Comparison of ENCODE assay signal across 7 cellular contexts in genomic region chr9:127771570-127772189, GRCh38. TPM values are rescaled to one million over a fixed set of nuclear protein-coding genes. Genes with fewer than 3 reads are reported as not detected.
DNase-seq lines count a peak whose midpoint lies in the region; ATAC-seq and TF ChIP-seq lines count a peak whose summit lies in the region.

No MANE protein-coding gene starts in this region.

- CTCF ChIA-PET in activated CD4-positive, alpha-beta memory T cell treated with anti-CD3 and anti-CD28 coated beads, Interleukin-2, amount 10 ng/mL, durations not matched to agents 7 days and 5 days (lab: Charles Lee) = interaction anchor here (0.8 to 7.8 kb wide), 9 partner anchors 11 to 171 kb away, joined by 3 to 90 read pairs (median 6); partner anchors contain the start of genes CDK9, PTRH1, TOR2A and TTC16

- peaks cover 81% of the 10 kb centered on the region for H3K4me1 Mint-ChIP-seq in activated CD4-positive, alpha-beta memory T cell treated with anti-CD3 and anti-CD28 coated beads, Interleukin-2, amount 10 ng/mL, durations not matched to agents 7 days and 5 days
- H3K4me1 Mint-ChIP-seq in stimulated activated naive B cell treated with anti-CD40 and anti-IgM and Interleukin-4, amounts not matched to agents 10 μg/mL and 1 μg/mL and 100 μg/mL, for 72 hours = peaks cover 44 to 70% of the 10 kb centered on the region in 2 donors

- no peaks in the 10 kb centered on the region for H3K9me3 ChIP-seq in iPS DF 6.9 (ENCODE audit: control insufficient read depth, insufficient read depth, low read length)

- H3K9me3 Mint-ChIP-seq in activated CD4-positive, alpha-beta memory T cell treated with anti-CD3 and anti-CD28 coated beads, Interleukin-2, amount 10 ng/mL, durations not matched to agents 7 days and 5 days = no peaks in the 10 kb centered on the region
- no peaks in the 10 kb centered on the region for H3K9me3 Mint-ChIP-seq in stimulated activated naive B cell treated with anti-CD40 and anti-IgM and Interleukin-4, amounts not matched to agents 10 μg/mL and 1 μg/mL and 100 μg/mL, for 72 hours

- no peak for ATAC-seq in stimulated activated naive B cell treated with anti-CD40 and anti-IgM and Interleukin-4, amounts not matched to agents 10 μg/mL and 1 μg/mL and 100 μg/mL, for 72 hours (replicated peaks)
- ATAC-seq in HG03095 (IDR thresholded peaks at IDR 0.05; ENCODE audit: unreplicated experiment) = no peak

- no peak for TF ChIP-seq CTCF in HL-60 (IDR thresholded peaks at IDR 0.05; ENCODE audit: insufficient read depth, low read length)

- WGBS in iPS DF 6.9 (ENCODE audit: insufficient coverage, insufficient read length) = no CpG with 5 or more reads among the region's 19 CpGs

- peak overlapping the region; percentile 86 for H3K4me3 Mint-ChIP-seq in activated CD4-positive, alpha-beta memory T cell treated with anti-CD3 and anti-CD28 coated beads, Interleukin-2, amount 10 ng/mL, durations not matched to agents 7 days and 5 days
- peak overlapping the region; percentile 92 to 99 for H3K4me3 Mint-ChIP-seq in stimulated activated naive B cell treated with anti-CD40 and anti-IgM and Interleukin-4, amounts not matched to agents 10 μg/mL and 1 μg/mL and 100 μg/mL, for 72 hours

- no peaks in the 10 kb centered on the region for H3K27me3 Mint-ChIP-seq in activated CD4-positive, alpha-beta memory T cell treated with anti-CD3 and anti-CD28 coated beads, Interleukin-2, amount 10 ng/mL, durations not matched to agents 7 days and 5 days
- no peaks in the 10 kb centered on the region for H3K27me3 Mint-ChIP-seq in stimulated activated naive B cell treated with anti-CD40 and anti-IgM and Interleukin-4, amounts not matched to agents 10 μg/mL and 1 μg/mL and 100 μg/mL, for 72 hours

- H3K27ac ChIP-seq in HL-60 (replicated peaks) (no peak overlapping the region), iPS DF 6.9 (ENCODE audit: low read length) (no peak overlapping the region)

- H3K36me3 ChIP-seq in iPS DF 6.9 (ENCODE audit: control insufficient read depth, insufficient read depth, low read length) = no peaks in the 10 kb centered on the region

- DNase-seq in HL-60 (ENCODE audit: low read depth in 1 of 2, low spot score in 1 of 2) = no peak
- DNase-seq in activated CD4-positive, alpha-beta memory T cell treated with anti-CD3 and anti-CD28 coated beads, Interleukin-2, amount 10 ng/mL, durations not matched to agents 7 days and 5 days = no peak
- DNase-seq in iPS DF 6.9 (ENCODE audit: low read depth, low spot score) = no peak
- no peak for DNase-seq in stimulated activated naive B cell treated with anti-CD40 and anti-IgM and Interleukin-4, amounts not matched to agents 10 μg/mL and 1 μg/mL and 100 μg/mL, for 72 hours
- no peak for DNase-seq in KG1 (lab: John Stamatoyannopoulos, UW)
- DNase-seq in NCI-H748 treated with DMSO at 0.1 percent for 48 hours (lab: John Stamatoyannopoulos, UW) = no peak

- peaks cover 75% of the 10 kb centered on the region for H3K36me3 Mint-ChIP-seq in activated CD4-positive, alpha-beta memory T cell treated with anti-CD3 and anti-CD28 coated beads, Interleukin-2, amount 10 ng/mL, durations not matched to agents 7 days and 5 days (ENCODE audit: low read depth)
- peaks cover 41 to 47% of the 10 kb centered on the region in 2 donors for H3K36me3 Mint-ChIP-seq in stimulated activated naive B cell treated with anti-CD40 and anti-IgM and Interleukin-4, amounts not matched to agents 10 μg/mL and 1 μg/mL and 100 μg/mL, for 72 hours

- POLR2A ChIA-PET in activated CD4-positive, alpha-beta memory T cell treated with anti-CD3 and anti-CD28 coated beads, Interleukin-2, amount 10 ng/mL, durations not matched to agents 7 days and 5 days (lab: Charles Lee) = interaction anchor here (0.9 to 4.6 kb wide), 11 partner anchors 8 to 134 kb away, joined by 3 to 77 read pairs (median 5); partner anchors contain the start of genes CDK9 and TOR2A

- H3K27ac Mint-ChIP-seq in activated CD4-positive, alpha-beta memory T cell treated with anti-CD3 and anti-CD28 coated beads, Interleukin-2, amount 10 ng/mL, durations not matched to agents 7 days and 5 days = peak overlapping the region; percentile 89
- peak overlapping the region; percentile 95 for H3K27ac Mint-ChIP-seq in stimulated activated naive B cell treated with anti-CD40 and anti-IgM and Interleukin-4, amounts not matched to agents 10 μg/mL and 1 μg/mL and 100 μg/mL, for 72 hours

- peak overlapping the region; percentile 54 for H3K4me3 ChIP-seq in HL-60 (replicated peaks; ENCODE audit: insufficient read depth, low read length)
- H3K4me3 ChIP-seq in iPS DF 6.9 (ENCODE audit: low read length) = peak overlapping the region; percentile 3; the same call in 1 of the 2 replicates

- H3K4me1 ChIP-seq in iPS DF 6.9 (ENCODE audit: control insufficient read depth, insufficient read depth, low read length) = peaks cover 7% of the 10 kb centered on the region

- no peaks in the 10 kb centered on the region for H3K27me3 ChIP-seq in HL-60 (ENCODE audit: insufficient read depth, poor library complexity, severe bottlenecking)
- no peaks in the 10 kb centered on the region for H3K27me3 ChIP-seq in iPS DF 6.9 (ENCODE audit: control insufficient read depth, insufficient read depth, low read length)

RNA-seq across cellular contexts. Expression of gene SH2D3C, which starts 6.8 kb away (rescaled TPM):
- total RNA-seq in activated CD4-positive, alpha-beta memory T cell treated with anti-CD3 and anti-CD28 coated beads, Interleukin-2, amount 10 ng/mL, durations not matched to agents 7 days and 5 days = 10 to 100 TPM; 80.8 to 81.9 TPM

RNA-seq across cellular contexts. Expression of gene CDK9, which starts 14.2 kb away (rescaled TPM):
- total RNA-seq in activated CD4-positive, alpha-beta memory T cell treated with anti-CD3 and anti-CD28 coated beads, Interleukin-2, amount 10 ng/mL, durations not matched to agents 7 days and 5 days = 100 to 1,000 TPM; 112 to 115 TPM

RNA-seq across cellular contexts. Expression of gene FPGS, which starts 31.0 kb away (rescaled TPM):
- total RNA-seq in activated CD4-positive, alpha-beta memory T cell treated with anti-CD3 and anti-CD28 coated beads, Interleukin-2, amount 10 ng/mL, durations not matched to agents 7 days and 5 days = 10 to 100 TPM; 65.6 to 65.8 TPM

RNA-seq across cellular contexts. Expression of gene TOR2A, which starts 36.6 kb away (rescaled TPM):
- total RNA-seq in activated CD4-positive, alpha-beta memory T cell treated with anti-CD3 and anti-CD28 coated beads, Interleukin-2, amount 10 ng/mL, durations not matched to agents 7 days and 5 days = 10 to 100 TPM; 20.6 to 23.3 TPM

RNA-seq across cellular contexts. Expression of gene TTC16, which starts 55.8 kb away (rescaled TPM):
- 1 to 10 TPM; 5.0 to 5.2 TPM for total RNA-seq in activated CD4-positive, alpha-beta memory T cell treated with anti-CD3 and anti-CD28 coated beads, Interleukin-2, amount 10 ng/mL, durations not matched to agents 7 days and 5 days
